Comparison of ENCODE assay signal across 14 cellular contexts in genomic region chr3:172915911-172916514, GRCh38.
DNase-seq lines count a peak whose midpoint lies in the region; ATAC-seq and TF ChIP-seq lines count a peak whose summit lies in the region.
"Had no signal": no experiment of that assay in that cellular context is flagged by ENCODE, and none has a peak within 500 bp of the region (broad histone marks: within the 10 kb centered on the region; RNA-seq: fewer than 3 reads in every experiment).

No MANE protein-coding gene starts in this region.

- H3K4me3 Mint-ChIP-seq in progenitor cell of endocrine pancreas (ENCODE audit: low read depth), result peak overlapping the region; percentile 62
- H3K4me3 Mint-ChIP-seq: activated naive CD4-positive, alpha-beta T cell treated with anti-CD3 and anti-CD28 coated beads, Interleukin-2, amount 10 ng/mL, durations not matched to agents 7 days and 5 days; effector memory CD8-positive, alpha-beta T cell; naive B cell had no signal

- peaks cover 12% of the 10 kb centered on the region for H3K9me3 Mint-ChIP-seq in progenitor cell of endocrine pancreas (ENCODE audit: low read depth)
- H3K9me3 Mint-ChIP-seq: activated naive CD4-positive, alpha-beta T cell treated with anti-CD3 and anti-CD28 coated beads, Interleukin-2, amount 10 ng/mL, durations not matched to agents 7 days and 5 days; naive B cell had no signal

- no peak for TF ChIP-seq CTCF in progenitor cell of endocrine pancreas (IDR thresholded peaks at IDR 0.05; ENCODE audit: unreplicated experiment)

- H3K27me3 Mint-ChIP-seq in progenitor cell of endocrine pancreas, result no peaks in the 10 kb centered on the region
- H3K27me3 Mint-ChIP-seq: activated naive CD4-positive, alpha-beta T cell treated with anti-CD3 and anti-CD28 coated beads, Interleukin-2, amount 10 ng/mL, durations not matched to agents 7 days and 5 days had no signal

- peak overlapping the region; percentile 92 for H3K27ac Mint-ChIP-seq in progenitor cell of endocrine pancreas
- H3K27ac Mint-ChIP-seq: activated naive CD4-positive, alpha-beta T cell treated with anti-CD3 and anti-CD28 coated beads, Interleukin-2, amount 10 ng/mL, durations not matched to agents 7 days and 5 days; effector memory CD8-positive, alpha-beta T cell; naive B cell had no signal

- ATAC-seq in HG02981 (IDR thresholded peaks at IDR 0.05; ENCODE audit: unreplicated experiment), result no peak
- no peak for ATAC-seq in GM18520 (IDR thresholded peaks at IDR 0.05; ENCODE audit: unreplicated experiment)
- ATAC-seq: effector memory CD8-positive, alpha-beta T cell had no signal

- DNase-seq in H4 (ENCODE audit: low spot score) (peak; percentile 62), NCI-H146 treated with DMSO at 0.1 percent for 48 hours (lab: John Stamatoyannopoulos, UW; ENCODE audit: unreplicated experiment) (peak; percentile 100), NCI-H774 (lab: John Stamatoyannopoulos, UW) (peak; percentile 82), progenitor cell of endocrine pancreas (ENCODE audit: low spot score, unreplicated experiment) (no peak)
- DNase-seq in activated CD4-positive, alpha-beta T cell treated with anti-CD3 and anti-CD28 coated beads for 1 hour, result no peak
- DNase-seq: activated CD4-positive, alpha-beta T cell treated with anti-CD3 and anti-CD28 coated beads, Interleukin-2, amount 50 U/mL, for 48 hours; activated naive CD4-positive, alpha-beta T cell treated with anti-CD3 and anti-CD28 coated beads, Interleukin-2, amount 10 ng/mL, durations not matched to agents 7 days and 5 days; effector memory CD8-positive, alpha-beta T cell; GF-D8; naive B cell; pancreas; stimulated activated CD4-positive, alpha-beta T cell treated with anti-CD3 and anti-CD28 coated beads, Interleukin-2, amount 100 ng/mL, for 48 hours had no signal

- peaks cover 71% of the 10 kb centered on the region for H3K4me1 Mint-ChIP-seq in progenitor cell of endocrine pancreas (ENCODE audit: low read depth)
- H3K4me1 Mint-ChIP-seq: activated naive CD4-positive, alpha-beta T cell treated with anti-CD3 and anti-CD28 coated beads, Interleukin-2, amount 10 ng/mL, durations not matched to agents 7 days and 5 days; naive B cell had no signal

- peaks cover 3% of the 10 kb centered on the region for H3K36me3 Mint-ChIP-seq in progenitor cell of endocrine pancreas (ENCODE audit: insufficient read depth)
- H3K36me3 Mint-ChIP-seq: activated naive CD4-positive, alpha-beta T cell treated with anti-CD3 and anti-CD28 coated beads, Interleukin-2, amount 10 ng/mL, durations not matched to agents 7 days and 5 days; naive B cell had no signal

Comparison
In these comparisons a context has a peak if more than half of its experiments do, and no peak if none do; other contexts are left out.
1. DNase-seq: peak in H4 (single experiment), NCI-H146 treated with DMSO at 0.1 percent for 48 hours (single experiment) and NCI-H774 (single experiment); none in progenitor cell of endocrine pancreas (single experiment) and activated CD4-positive, alpha-beta T cell treated with anti-CD3 and anti-CD28 coated beads for 1 hour (single experiment).